10 cellular contexts compared by ENCODE assay signal in genomic region chr20:1434571-1435336, GRCh38. TPM values are rescaled to one million over a fixed set of nuclear protein-coding genes. Genes with fewer than 3 reads are reported as not detected.
DNase-seq lines count a peak whose midpoint lies in the region; ATAC-seq, FAIRE-seq and TF ChIP-seq lines count a peak whose summit lies in the region.
"Had no signal": no experiment of that assay in that cellular context is flagged by ENCODE, and none has a peak within 500 bp of the region (broad histone marks: within the 10 kb centered on the region; RNA-seq: fewer than 3 reads in every experiment).

No MANE protein-coding gene starts in this region.

- intact Hi-C loops in ovary (cut with DNase I): loop anchor here in 2 of 4 donors (5.0 kb wide), 1 partner anchor 122 kb away; no protein-coding TSS in a partner anchor

- H3K4me1 ChIP-seq in SJSA1 (replicated peaks) (peaks cover 11% of the 10 kb centered on the region), astrocyte (ENCODE audit: insufficient read depth, low read length) (peaks cover 9% of the 10 kb centered on the region), ovary (ENCODE audit: insufficient read depth) (no peaks in the 10 kb centered on the region)

- H3K27ac Mint-ChIP-seq in astrocyte (ENCODE audit: unreplicated experiment): no peak overlapping the region

- no peak overlapping the region for H3K4me3 Mint-ChIP-seq in astrocyte (ENCODE audit: unreplicated experiment)

- H3K4me3 ChIP-seq in SJSA1 (no peak overlapping the region), astrocyte (ENCODE audit: insufficient read depth, low read depth, low read length) (no peak overlapping the region), ovary (no peak overlapping the region)
- H3K4me3 ChIP-seq: skin epidermis had no signal

- H3K79me2 ChIP-seq in astrocyte (ENCODE audit: insufficient read depth, low read length): no peaks in the 10 kb centered on the region

- DNase-seq in Daoy (ENCODE audit: low read depth): peak; percentile 82
- peak; percentile 41 to 71 for DNase-seq in SJSA1 (ENCODE audit: low read depth in 1 of 2, low spot score in 2 of 2)
- DNase-seq in astrocyte (ENCODE audit: low read depth): peak; percentile 90
- DNase-seq in myocyte (ENCODE audit: low read depth): peak; percentile 95
- no peak for DNase-seq in NCI-H446 treated with DMSO at 0.1 percent for 48 hours (lab: John Stamatoyannopoulos, UW)
- DNase-seq in ovary: no peak

- 59 to 68% (median 65%) methylated on average over 2 of the region's 2 CpGs for WGBS in ovary, 3 donors

- TF ChIP-seq CTCF in astrocyte (IDR thresholded peaks at IDR 0.05; ENCODE audit: insufficient read depth, low read depth, low read length) (no peak), ovary (IDR thresholded peaks at IDR 0.05) (no peak)

- H3K9me3 ChIP-seq in SJSA1 (replicated peaks): no peaks in the 10 kb centered on the region; the same call in 1 of the 2 replicates
- H3K9me3 ChIP-seq in astrocyte (ENCODE audit: insufficient read depth, low read depth, low read length): no peaks in the 10 kb centered on the region
- no peaks in the 10 kb centered on the region for H3K9me3 ChIP-seq in ovary

- no peaks in the 10 kb centered on the region for H3K27me3 Mint-ChIP-seq in astrocyte (ENCODE audit: low read depth, unreplicated experiment)

- TF ChIP-seq POLR2A in ovary (IDR thresholded peaks at IDR 0.05): no peak

- H3K4me1 Mint-ChIP-seq in astrocyte (ENCODE audit: low read depth, unreplicated experiment): peaks cover 3% of the 10 kb centered on the region

- ATAC-seq in GM19455 (IDR thresholded peaks at IDR 0.05; ENCODE audit: unreplicated experiment) (peak; percentile 85), HG03469 (IDR thresholded peaks at IDR 0.05; ENCODE audit: unreplicated experiment) (peak; percentile 79)

- TF ChIP-seq EP300 in ovary (IDR thresholded peaks at IDR 0.05): no peak

- H3K36me3 ChIP-seq in SJSA1: no peaks in the 10 kb centered on the region
- H3K36me3 ChIP-seq in astrocyte (ENCODE audit: insufficient read depth, low read length): no peaks in the 10 kb centered on the region
- no peaks in the 10 kb centered on the region for H3K36me3 ChIP-seq in ovary

- no peak overlapping the region for H2AFZ ChIP-seq in astrocyte (ENCODE audit: low read depth, low read length)

- no peak overlapping the region for H3K9ac ChIP-seq in astrocyte (ENCODE audit: low read length)

- no peaks in the 10 kb centered on the region for H3K27me3 ChIP-seq in SJSA1 (replicated peaks)
- peaks cover 2% of the 10 kb centered on the region for H3K27me3 ChIP-seq in astrocyte (ENCODE audit: insufficient read depth, low read length)
- H3K27me3 ChIP-seq in ovary: no peaks in the 10 kb centered on the region

- no peak for FAIRE-seq in astrocyte (lab: Jason Lieb, UNC)
- FAIRE-seq: TTC549 had no signal

- H3K4me2 ChIP-seq in astrocyte (ENCODE audit: low read length): no peak overlapping the region

- no peaks in the 10 kb centered on the region for H3K9me3 Mint-ChIP-seq in astrocyte (ENCODE audit: unreplicated experiment)

- peaks cover 1% of the 10 kb centered on the region for H4K20me1 ChIP-seq in astrocyte (ENCODE audit: insufficient read depth, low read length)

- peaks cover 2% of the 10 kb centered on the region for H3K36me3 Mint-ChIP-seq in astrocyte (ENCODE audit: low read depth, unreplicated experiment)

- H3K27ac ChIP-seq in SJSA1 (peak overlapping the region; percentile 27; the same call in 1 of the 2 replicates), astrocyte (ENCODE audit: low read depth, low read length) (no peak overlapping the region), ovary (no peak overlapping the region)
- H3K27ac ChIP-seq: skin epidermis had no signal

RNA-seq across cellular contexts. Expression of gene NSFL1C, which starts 31.9 kb away (rescaled TPM):
- total RNA-seq in Daoy (2014; rRNA removed; shearing (Covaris generic)): 45.9 and 54.2 TPM in 2 replicates
- total RNA-seq in SJSA1 (2014; rRNA removed; shearing (Covaris generic)): 42.6 and 57.3 TPM in 2 replicates
- total RNA-seq in astrocyte: 78.3 and 96.0 TPM in 2 replicates
- total RNA-seq in myocyte: 49.6 and 67.0 TPM in 2 replicates
- polyA plus RNA-seq in myocyte (2012): 102 TPM
- total RNA-seq in ovary: 10 to 100 TPM; 23.4 to 79.6 (median 63.2) TPM
- polyA plus RNA-seq in ovary: 100 to 1,000 TPM in 1 of 2 donors, 10 to 100 TPM in 1; 45.6 to 105 TPM

RNA-seq across cellular contexts. Expression of gene FKBP1A, which starts 41.9 kb away (rescaled TPM):
- 72.4 and 77.9 TPM in 2 replicates for total RNA-seq in Daoy (2014; rRNA removed; shearing (Covaris generic))
- total RNA-seq in SJSA1 (2014; rRNA removed; shearing (Covaris generic)): 75.3 and 98.6 TPM in 2 replicates
- 360 and 379 TPM in 2 replicates for total RNA-seq in astrocyte
- 125 and 146 TPM in 2 replicates for total RNA-seq in myocyte
- 415 TPM for polyA plus RNA-seq in myocyte (2012)
- total RNA-seq in ovary: 100 to 1,000 TPM in 6 of 7 donors, 10 to 100 TPM in 1; 64.7 to 258 (median 151) TPM
- polyA plus RNA-seq in ovary: 100 to 1,000 TPM; 154 to 697 TPM

RNA-seq across cellular contexts. Expression of gene SIRPB2, which starts 56.5 kb away (rescaled TPM):
- not detected in 2 replicates for total RNA-seq in Daoy (2014; rRNA removed; shearing (Covaris generic))
- not detected in 2 replicates for total RNA-seq in SJSA1 (2014; rRNA removed; shearing (Covaris generic))
- not detected in 2 replicates for total RNA-seq in astrocyte
- not detected in 2 replicates for total RNA-seq in myocyte
- not detected for polyA plus RNA-seq in myocyte (2012)
- 1 to 10 TPM in 6 of 7 donors, under 1 TPM in 1; 0.88 to 3.8 (median 1.7) TPM for total RNA-seq in ovary
- 1 to 10 TPM in 1 of 2 donors, under 1 TPM in 1; 0.98 to 1.4 TPM for polyA plus RNA-seq in ovary

Comparison
In these comparisons a context has a peak if more than half of its experiments do, and no peak if none do; other contexts are left out.
1. DNase-seq: peak in Daoy (single experiment), SJSA1 (2 of 2), astrocyte (single experiment) and myocyte (single experiment); none in NCI-H446 treated with DMSO at 0.1 percent for 48 hours (single experiment) and ovary (0 of 5).